Comparison of ENCODE assay signal across 8 cellular contexts in genomic region chr17:28949185-28950016, GRCh38. TPM values are rescaled to one million over a fixed set of nuclear protein-coding genes. Genes with fewer than 3 reads are reported as not detected.
A peak's percentile ranks its signal among the peaks of the same experiment; 100 is the strongest.
DNase-seq lines count a peak whose midpoint lies in the region; ATAC-seq and TF ChIP-seq lines count a peak whose summit lies in the region.

No MANE protein-coding gene starts in this region.

- intact Hi-C loops in left colon (cut with DNase I, micrococcal nuclease), result no loop called here

- in situ Hi-C loops in G401 (cut with HindIII; ENCODE audit: low sequenced_read_pairs), result loop anchor here (10.0 kb wide), 1 partner anchor 65 kb away; no protein-coding TSS in a partner anchor

- H3K36me3 Mint-ChIP-seq in chondrocyte (ENCODE audit: low read depth), result no peaks in the 10 kb centered on the region

- no peaks in the 10 kb centered on the region for H3K27me3 Mint-ChIP-seq in chondrocyte (ENCODE audit: low read depth)

- H3K4me3 Mint-ChIP-seq in chondrocyte (ENCODE audit: unreplicated experiment), result peak overlapping the region; percentile 93

- peaks cover 45% of the 10 kb centered on the region for H3K4me1 Mint-ChIP-seq in chondrocyte (ENCODE audit: low read depth)

- H3K27ac Mint-ChIP-seq in chondrocyte (ENCODE audit: unreplicated experiment), result peak overlapping the region; percentile 92

- DNase-seq in G401 (ENCODE audit: low spot score) (peak; percentile 71), NCI-H1694 treated with DMSO at 0.1 percent for 48 hours (lab: John Stamatoyannopoulos, UW) (peak; percentile 19), chondrocyte (ENCODE audit: low spot score) (peak; percentile 92), left colon (peak; percentile 62 to 79)
- DNase-seq in stimulated activated CD4-positive, alpha-beta T cell treated with anti-CD3 and anti-CD28 coated beads, Interleukin-1b, Interleukin-23, amount 100 ng/mL, for 4 hours (ENCODE audit: low read depth in 2 of 2), result peak; percentile 27 to 56

- no peak for TF ChIP-seq CTCF in chondrocyte (IDR thresholded peaks at IDR 0.05)

- ATAC-seq in activated CD4-positive, CD25-positive, alpha-beta regulatory T cell treated with anti-CD3 and anti-CD28 coated beads, Interleukin-2, amount 50 U/mL, for 24 hours, result peak; percentile 1 to 2
- ATAC-seq in left colon (peak; percentile 12), GM19035 (IDR thresholded peaks at IDR 0.05; ENCODE audit: unreplicated experiment) (no peak), HG03378 (IDR thresholded peaks at IDR 0.05; ENCODE audit: unreplicated experiment) (no peak)

- no peaks in the 10 kb centered on the region for H3K9me3 Mint-ChIP-seq in chondrocyte (ENCODE audit: low read depth)

RNA-seq across cellular contexts. Expression of gene PHF12, which starts 1.9 kb away (rescaled TPM):
- 26.8 and 48.5 TPM in 2 replicates for total RNA-seq in G401 (2014; rRNA removed; shearing (Covaris generic))
- total RNA-seq in chondrocyte (30.2 to 49.2 TPM (median 33.6 TPM) in 3 replicates), left colon (10 to 100 TPM; 33.1 to 42.3 TPM)

RNA-seq across cellular contexts. Expression of gene DHRS13, which starts 46.5 kb away (rescaled TPM):
- 24.7 and 30.9 TPM in 2 replicates for total RNA-seq in G401 (2014; rRNA removed; shearing (Covaris generic))
- 4.4 to 6.0 TPM (median 5.8 TPM) in 3 replicates for total RNA-seq in chondrocyte
- total RNA-seq in left colon, result 1 to 10 TPM; 6.3 to 7.5 TPM

RNA-seq across cellular contexts. Expression of gene FLOT2, which starts 51.9 kb away (rescaled TPM):
- total RNA-seq in G401 (2014; rRNA removed; shearing (Covaris generic)), result 57.5 and 59.7 TPM in 2 replicates
- total RNA-seq in chondrocyte, result 46.6 to 74.1 TPM (median 65.8 TPM) in 3 replicates
- total RNA-seq in left colon, result 10 to 100 TPM; 82.4 to 91.5 TPM

RNA-seq across cellular contexts. Expression of gene SEZ6, which starts 56.4 kb away (rescaled TPM):
- not detected in 2 replicates for total RNA-seq in G401 (2014; rRNA removed; shearing (Covaris generic))
- total RNA-seq in chondrocyte, result 0.35 to 0.46 TPM in 2 of 3 replicates, not detected in the other
- total RNA-seq in left colon, result under 1 TPM; 0.46 to 0.81 TPM

Comparison
In these comparisons a context has a peak if more than half of its experiments do, and no peak if none do; other contexts are left out.
1. DNase-seq: peak in every context shown above with its lines; median percentile 92 in chondrocyte; 71 in G401; 70 in left colon; 42 in stimulated activated CD4-positive, alpha-beta T cell treated with anti-CD3 and anti-CD28 coated beads, Interleukin-1b, Interleukin-23, amount 100 ng/mL, for 4 hours; 19 in NCI-H1694 treated with DMSO at 0.1 percent for 48 hours.
2. ATAC-seq: peak in activated CD4-positive, CD25-positive, alpha-beta regulatory T cell treated with anti-CD3 and anti-CD28 coated beads, Interleukin-2, amount 50 U/mL, for 24 hours (2 of 2) and left colon (single experiment); none in GM19035 (single experiment) and HG03378 (single experiment).